Comparison of ENCODE assay signal across 19 cellular contexts in the genomic region with DNA sequence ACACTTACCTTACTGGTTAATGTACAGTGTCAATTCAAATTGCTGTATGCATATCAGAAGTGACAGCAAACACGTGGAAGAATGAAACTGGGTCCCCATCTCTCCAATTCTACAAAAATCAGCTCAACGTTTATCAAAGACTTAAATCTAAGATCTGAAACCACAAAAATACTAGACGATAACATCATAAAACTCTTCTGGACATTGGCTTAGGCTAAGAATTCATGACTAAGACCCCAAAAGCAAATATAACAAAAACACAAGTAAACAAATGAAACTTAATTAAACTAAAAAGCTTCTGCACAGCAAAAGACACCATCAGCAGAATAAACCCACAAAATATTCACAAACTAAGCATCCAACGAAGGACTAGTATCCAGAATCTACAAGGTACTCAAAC. TPM values are rescaled to one million over a fixed set of nuclear protein-coding genes. Genes with fewer than 3 reads are reported as not detected.
DNase-seq lines count a peak whose midpoint lies in the region; ATAC-seq, FAIRE-seq and TF ChIP-seq lines count a peak whose summit lies in the region.
"Had no signal": no experiment of that assay in that cellular context is flagged by ENCODE, and none has a peak within 500 bp of the region (broad histone marks: within the 10 kb centered on the region; RNA-seq: fewer than 3 reads in every experiment).

No MANE protein-coding gene starts in this region.

- no peak for TF ChIP-seq RAD21 in K562 (CRISPR knock-in tag; conservative IDR thresholded peaks at IDR 0.05 in 1 of 2, IDR thresholded peaks at IDR 0.05 in 1 of 2)

- H3K9ac ChIP-seq in K562 (ENCODE audit: insufficient read depth in 1 of 2, low read depth in 2 of 2, low read length in 2 of 2) = no peak overlapping the region
- no peak overlapping the region for H3K9ac ChIP-seq in mesenchymal stem cell (ENCODE audit: low read length)
- H3K9ac ChIP-seq: GM23248 had no signal

- no peak overlapping the region for H4K91ac ChIP-seq in mesenchymal stem cell (ENCODE audit: low read length)

- no peak overlapping the region for H3K18ac ChIP-seq in mesenchymal stem cell (ENCODE audit: low read depth in 1 of 2, low read length in 2 of 2)

- no peak for TF ChIP-seq EP300 in K562 (IDR thresholded peaks at IDR 0.05; ENCODE audit: low read length)

- H3K27me3 ChIP-seq in K562 (ENCODE audit: control insufficient read depth in 2 of 2, insufficient read depth in 2 of 2, low read length in 2 of 2) (peaks cover 13 to 15% of the 10 kb centered on the region in 2 experiments; a peak in 4 of 5 replicates), mesenchymal stem cell (ENCODE audit: control insufficient read depth in 1 of 2, insufficient read depth in 1 of 2, low read length in 2 of 2) (peaks cover 0 to 48% of the 10 kb centered on the region in 2 experiments)

- in situ Hi-C loops in K562 (cut with MboI) = no loop called here

- H2AK5ac ChIP-seq in mesenchymal stem cell (ENCODE audit: low read length, severe bottlenecking) = no peak overlapping the region

- no peak overlapping the region for H3K27ac ChIP-seq in K562 (ENCODE audit: extremely low read depth, low read depth, low read length)
- H3K27ac ChIP-seq in mesenchymal stem cell (ENCODE audit: low read length, poor library complexity, severe bottlenecking) = no peak overlapping the region
- H3K27ac ChIP-seq: GM23248 had no signal

- no peaks in the 10 kb centered on the region for H3K9me1 ChIP-seq in K562 (ENCODE audit: control insufficient read depth, insufficient read depth, low read length)

- CTCF ChIA-PET in K562 (lab: Yijun Ruan, JAX; ENCODE audit: low intra/inter-chr PET ratio) = no interaction called here

- intact Hi-C loops in K562 (cut with micrococcal nuclease) = no loop called here

- WGBS in K562 (ENCODE audit: insufficient coverage, low coverage, missing lambda C conversion rate) = 0% methylated on average over 4 of the region's 4 CpGs
- 18% methylated on average over 4 of the region's 4 CpGs for WGBS in mesenchymal stem cell

- TF ChIP-seq CTCF in K562 (IDR thresholded peaks at IDR 0.05 in 2 of 3, conservative IDR thresholded peaks at IDR 0.05 in 1 of 3; ENCODE audit: insufficient read depth in 2 of 3, low read depth in 1 of 3, low read length in 3 of 3) = no peak

- H3K9me3 ChIP-seq in K562 (replicated peaks; ENCODE audit: control insufficient read depth, insufficient read depth, low read depth, low read length) = no peaks in the 10 kb centered on the region
- H3K9me3 ChIP-seq in mesenchymal stem cell (ENCODE audit: control insufficient read depth, low read length) = no peaks in the 10 kb centered on the region

- no peaks in the 10 kb centered on the region for H3K79me2 ChIP-seq in K562 (ENCODE audit: control insufficient read depth, insufficient read depth, low read length)

- no peaks in the 10 kb centered on the region for H3K36me3 ChIP-seq in K562 (ENCODE audit: control insufficient read depth, insufficient read depth, low read length)
- H3K36me3 ChIP-seq in mesenchymal stem cell (ENCODE audit: control insufficient read depth in 1 of 2, insufficient read depth in 2 of 2, low read depth in 1 of 2, low read length in 2 of 2) = no peaks in the 10 kb centered on the region

- no TSS peak for BruUV-seq in K562 (replicated peaks; lab: Mats Ljungman, UMichigan)

- no peaks in the 10 kb centered on the region for H3K79me1 ChIP-seq in mesenchymal stem cell (replicated peaks; ENCODE audit: low read length, poor library complexity, severe bottlenecking)

- no peak overlapping the region for H3K4me3 ChIP-seq in K562
- no peak overlapping the region for H3K4me3 ChIP-seq in mesenchymal stem cell (ENCODE audit: insufficient read depth in 1 of 2, low read depth in 1 of 2, low read length in 2 of 2)
- H3K4me3 ChIP-seq: GM12878, GM23248 had no signal

- H2BK5ac ChIP-seq in mesenchymal stem cell (ENCODE audit: low read depth, low read length, poor library complexity, severe bottlenecking) = no peak overlapping the region

- no peak for ATAC-seq in K562
- ATAC-seq in GM18505 (IDR thresholded peaks at IDR 0.05; ENCODE audit: unreplicated experiment) = no peak
- no peak for ATAC-seq in GM18502 (IDR thresholded peaks at IDR 0.05; ENCODE audit: poor library complexity, unreplicated experiment)
- no peak for ATAC-seq in GM19324 (IDR thresholded peaks at IDR 0.05; ENCODE audit: low FRiP score, unreplicated experiment)
- ATAC-seq: GM12878 had no signal

- POLR2A ChIA-PET in K562 (lab: Yijun Ruan, JAX) = no interaction called here

- DNase-seq in M059J (ENCODE audit: low read depth) = peak; percentile 31
- DNase-seq in K562 (ENCODE audit: extremely low read depth in 1 of 4, low spot score in 3 of 4) = no peak
- peak; percentile 24 for DNase-seq in mesenchymal stem cell
- DNase-seq in NCI-H510A (lab: John Stamatoyannopoulos, UW) = no peak
- DNase-seq: C1 segment of cervical spinal cord; Calu3; CD4-positive, alpha-beta memory T cell; COR-L47; DMS53; DMS79 treated with DMSO at 0.1 percent for 48 hours; GM23248; H7; HCEC 1CT had no signal

- H3K14ac ChIP-seq in mesenchymal stem cell (ENCODE audit: low read length in 2 of 2) = no peak overlapping the region

- TF ChIP-seq POLR2A in K562 (conservative IDR thresholded peaks at IDR 0.05) = no peak
- TF ChIP-seq POLR2A in GM18505 (IDR thresholded peaks at IDR 0.05; ENCODE audit: borderline replicate concordance, extremely low read depth, insufficient read depth, insufficient read length) = no peak

- H2BK15ac ChIP-seq in mesenchymal stem cell (ENCODE audit: low read depth, poor library complexity, severe bottlenecking) = no peak overlapping the region

- H4K20me1 ChIP-seq in K562 (replicated peaks; ENCODE audit: control insufficient read depth, insufficient read depth, low read length) = no peaks in the 10 kb centered on the region

- H4K8ac ChIP-seq in mesenchymal stem cell (ENCODE audit: low read length) = no peak overlapping the region

- no peak overlapping the region for H2BK12ac ChIP-seq in mesenchymal stem cell (ENCODE audit: low read length in 2 of 2)

- no peaks in the 10 kb centered on the region for H3K4me1 ChIP-seq in K562 (replicated peaks in 1 of 2; ENCODE audit: control insufficient read depth in 2 of 2, insufficient read depth in 2 of 2, low read length in 2 of 2)
- H3K4me1 ChIP-seq in mesenchymal stem cell (ENCODE audit: control insufficient read depth, insufficient read depth, low read depth, low read length) = no peaks in the 10 kb centered on the region

- no peak overlapping the region for H2AFZ ChIP-seq in K562 (ENCODE audit: low read depth, low read length)
- no peak overlapping the region for H2AFZ ChIP-seq in mesenchymal stem cell (ENCODE audit: low read depth, low read length)
- H2AFZ ChIP-seq: GM23248 had no signal

- no peak overlapping the region for H2BK120ac ChIP-seq in mesenchymal stem cell (ENCODE audit: low read depth, low read length)

- H3K23ac ChIP-seq in mesenchymal stem cell (ENCODE audit: low read length in 2 of 2) = no peak overlapping the region

- no peak for FAIRE-seq in K562 (lab: Jason Lieb, UNC)
- FAIRE-seq: G401.6, GM12878, H1 had no signal

- H3K4me2 ChIP-seq in K562 (ENCODE audit: insufficient read depth, low read length) = no peak overlapping the region
- no peak overlapping the region for H3K4me2 ChIP-seq in mesenchymal stem cell (ENCODE audit: low read length, poor library complexity, severe bottlenecking)

- H3K4ac ChIP-seq in mesenchymal stem cell (ENCODE audit: low read depth in 1 of 2, low read length in 2 of 2) = no peak overlapping the region

TF ChIP-seq in K562, 482 proteins besides CTCF, POLR2A, EP300 and RAD21:
- TF ChIP-seq XRCC5 (IDR thresholded peaks at IDR 0.05; ENCODE audit: low read depth, low read length) (no peak), ZNF316 (IDR thresholded peaks at IDR 0.05) (peak; percentile 18; the same call in 1 of the 2 replicates)

RNA-seq across cellular contexts. Expression of gene PFKP, which starts 35.9 kb away (rescaled TPM):
- 104 and 158 TPM in 2 replicates for total RNA-seq in M059J (2014; rRNA removed; shearing (Covaris generic))
- total RNA-seq in K562 (2011; cell fraction: chromatin; rRNA removed; ENCODE audit: low replicate concordance) = 153 and 281 TPM in 2 replicates
- total RNA-seq in K562 (2011; cell fraction: nucleolus; rRNA removed) = 147 and 149 TPM in 2 replicates
- total RNA-seq in K562 (2011; cell fraction: nucleoplasm; rRNA removed) = 120 and 125 TPM in 2 replicates
- 91.6 and 109 TPM in 2 replicates for total RNA-seq in K562 (2014; rRNA removed)
- total RNA-seq in K562 (2014; rRNA removed; fragmentation: Illumina TruSeq; extraction: Trizol) = 83.2 and 89.5 TPM in 2 replicates
- total RNA-seq in K562 (2015; rRNA removed; fragmentation: Illumina TruSeq; extraction: Trizol) = 62.1 and 65.2 TPM in 2 replicates
- 108 and 116 TPM in 2 replicates for total RNA-seq in K562 (2021)
- 34.7 and 50.3 TPM in 2 replicates for polyA plus RNA-seq in K562 (2011; rRNA removed)
- polyA plus RNA-seq in K562 (2011; cell fraction: cytosol; rRNA removed) = 29.5 and 50.9 TPM in 2 replicates
- polyA plus RNA-seq in K562 (2011; cell fraction: nucleus; rRNA removed) = 96.2 and 154 TPM in 2 replicates
- 94.4 and 95.0 TPM in 2 replicates for polyA plus RNA-seq in K562 (2012)
- 57.4 and 72.3 TPM in 2 replicates for polyA plus RNA-seq in K562 (2014; fragmentation: Illumina TruSeq; extraction: Trizol)
- 10 to 100 TPM; 23.5 to 30.3 TPM for polyA plus RNA-seq in K562 (2014; fragmentation: Nextera tagmentation; extraction: Ambion mirVana)
- polyA plus RNA-seq in K562 (2014; rRNA removed) = 65.2 and 71.1 TPM in 2 replicates
- polyA minus RNA-seq in K562 (2011; rRNA and poly(A)+ RNA removed) = 32.8 and 39.3 TPM in 2 replicates
- 52.9 and 65.4 TPM in 2 replicates for polyA minus RNA-seq in K562 (2011; cell fraction: cytosol; rRNA and poly(A)+ RNA removed)
- 61.7 and 66.5 TPM in 2 replicates for polyA minus RNA-seq in K562 (2011; cell fraction: nucleus; rRNA and poly(A)+ RNA removed)
- 57.2 TPM for polyA plus RNA-seq in mesenchymal stem cell (2013, experiment 1 of 2)
- 54.3 TPM for polyA plus RNA-seq in mesenchymal stem cell (2013, experiment 2 of 2)

Comparison
In these comparisons a context has a peak if more than half of its experiments do, and no peak if none do; other contexts are left out.
1. DNase-seq: peak in M059J (single experiment) and mesenchymal stem cell (single experiment); none in K562 (0 of 4) and NCI-H510A (single experiment).